Comparison of ENCODE assay signal across 10 cellular contexts in the genomic region with DNA sequence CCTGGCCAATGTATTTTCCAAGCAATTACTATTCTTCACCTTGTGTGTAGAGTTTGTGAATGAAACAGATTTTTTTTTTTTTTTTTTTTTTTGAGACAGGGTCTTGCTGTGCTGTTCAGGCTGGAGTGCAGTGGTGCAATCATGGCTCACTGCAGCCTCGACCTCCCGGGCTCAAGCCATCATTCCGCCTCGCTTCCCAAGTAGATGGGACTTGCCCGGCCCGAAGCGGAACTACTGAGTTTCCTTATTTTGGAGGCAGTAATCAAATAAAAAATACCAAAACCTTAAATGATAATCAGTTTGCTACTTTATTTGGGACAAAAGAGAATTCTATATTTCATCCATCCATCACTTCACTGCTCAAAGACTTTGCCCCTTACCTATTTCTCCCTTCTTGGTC. TPM values are rescaled to one million over a fixed set of nuclear protein-coding genes. Genes with fewer than 3 reads are reported as not detected.
DNase-seq lines count a peak whose midpoint lies in the region; ATAC-seq, FAIRE-seq and TF ChIP-seq lines count a peak whose summit lies in the region.
"Had no signal": no experiment of that assay in that cellular context is flagged by ENCODE, and none has a peak within 500 bp of the region (broad histone marks: within the 10 kb centered on the region; RNA-seq: fewer than 3 reads in every experiment).

No MANE protein-coding gene starts in this region.

- no peaks in the 10 kb centered on the region for H3K9me3 Mint-ChIP-seq in stimulated activated naive CD8-positive, alpha-beta T cell treated with anti-CD3 and anti-CD28 coated beads, Interleukin-15, Interleukin-2, amounts not matched to agents 100 ng/mL and 50 ng/mL, for 24 hours
- H3K9me3 Mint-ChIP-seq in astrocyte (ENCODE audit: unreplicated experiment) (no peaks in the 10 kb centered on the region), naive B cell (peaks cover 0 to 7% (median 0%) of the 10 kb centered on the region in 7 donors)
- H3K9me3 Mint-ChIP-seq: memory B cell had no signal

- peaks cover 4% of the 10 kb centered on the region for H3K4me1 Mint-ChIP-seq in stimulated activated naive CD8-positive, alpha-beta T cell treated with anti-CD3 and anti-CD28 coated beads, Interleukin-15, Interleukin-2, amounts not matched to agents 100 ng/mL and 50 ng/mL, for 24 hours (ENCODE audit: low read depth)
- H3K4me1 Mint-ChIP-seq in astrocyte (ENCODE audit: low read depth, unreplicated experiment) (no peaks in the 10 kb centered on the region), naive B cell (peaks cover 6 to 11% (median 11%) of the 10 kb centered on the region in 3 donors)

- peak overlapping the region; percentile 86 for H3K4me3 Mint-ChIP-seq in stimulated activated naive CD8-positive, alpha-beta T cell treated with anti-CD3 and anti-CD28 coated beads, Interleukin-15, Interleukin-2, amounts not matched to agents 100 ng/mL and 50 ng/mL, for 24 hours
- H3K4me3 Mint-ChIP-seq in astrocyte (ENCODE audit: unreplicated experiment) = peak overlapping the region; percentile 94
- H3K4me3 Mint-ChIP-seq in naive B cell = peak overlapping the region in 6 of 8 donors; percentile 88 to 96 (median 96)

- no peak for FAIRE-seq in astrocyte (lab: Jason Lieb, UNC)
- FAIRE-seq in urothelium cell line (lab: Jason Lieb, UNC) = no peak

- H2AFZ ChIP-seq in astrocyte (ENCODE audit: low read depth, low read length) = peak overlapping the region; percentile 94

- H3K27ac Mint-ChIP-seq in stimulated activated naive CD8-positive, alpha-beta T cell treated with anti-CD3 and anti-CD28 coated beads, Interleukin-15, Interleukin-2, amounts not matched to agents 100 ng/mL and 50 ng/mL, for 24 hours = peak overlapping the region; percentile 53
- H3K27ac Mint-ChIP-seq in astrocyte (ENCODE audit: unreplicated experiment) = no peak overlapping the region
- peak overlapping the region in 1 of 6 donors; percentile 56 for H3K27ac Mint-ChIP-seq in naive B cell

- no peak overlapping the region for H3K27ac ChIP-seq in astrocyte (ENCODE audit: low read depth, low read length)

- no peaks in the 10 kb centered on the region for H4K20me1 ChIP-seq in astrocyte (ENCODE audit: insufficient read depth, low read length)

- no peaks in the 10 kb centered on the region for H3K36me3 Mint-ChIP-seq in stimulated activated naive CD8-positive, alpha-beta T cell treated with anti-CD3 and anti-CD28 coated beads, Interleukin-15, Interleukin-2, amounts not matched to agents 100 ng/mL and 50 ng/mL, for 24 hours (ENCODE audit: low read depth)
- no peaks in the 10 kb centered on the region for H3K36me3 Mint-ChIP-seq in astrocyte (ENCODE audit: low read depth, unreplicated experiment)
- peaks cover 0 to under 1% of the 10 kb centered on the region in 2 donors for H3K36me3 Mint-ChIP-seq in naive B cell
- H3K36me3 Mint-ChIP-seq: memory B cell had no signal

- H3K27me3 Mint-ChIP-seq in stimulated activated naive CD8-positive, alpha-beta T cell treated with anti-CD3 and anti-CD28 coated beads, Interleukin-15, Interleukin-2, amounts not matched to agents 100 ng/mL and 50 ng/mL, for 24 hours = no peaks in the 10 kb centered on the region
- H3K27me3 Mint-ChIP-seq in astrocyte (ENCODE audit: low read depth, unreplicated experiment) (no peaks in the 10 kb centered on the region), naive B cell (peaks cover 2 to 14% (median 7%) of the 10 kb centered on the region in 3 donors)
- H3K27me3 Mint-ChIP-seq: dendritic cell treated with granulocyte-macrophage colony-stimulating factor and Interleukin-4, amounts not matched to agents 40 ng/mL and 50 ng/mL, for 4 days had no signal

- H3K4me2 ChIP-seq in astrocyte (ENCODE audit: low read length) = peak overlapping the region; percentile 89

- no peaks in the 10 kb centered on the region for H3K79me2 ChIP-seq in astrocyte (ENCODE audit: insufficient read depth, low read length)

- no peak for DNase-seq in stimulated activated naive CD8-positive, alpha-beta T cell treated with anti-CD3 and anti-CD28 coated beads, Interleukin-15, Interleukin-2, amounts not matched to agents 100 U/mL and 50 U/mL, for 24 hours
- DNase-seq in astrocyte (ENCODE audit: low read depth) (no peak), naive B cell (no peak), OCI-M1 (lab: John Stamatoyannopoulos, UW) (no peak), urothelium cell line (ENCODE audit: low spot score) (no peak), RKO (ENCODE audit: low spot score) (no peak), mucosa of gallbladder (ENCODE audit: low spot score) (no peak)

- no peaks in the 10 kb centered on the region for H3K9me3 ChIP-seq in astrocyte (ENCODE audit: insufficient read depth, low read depth, low read length)

- no peaks in the 10 kb centered on the region for H3K4me1 ChIP-seq in astrocyte (ENCODE audit: insufficient read depth, low read length)

- ATAC-seq in stimulated activated naive CD8-positive, alpha-beta T cell treated with anti-CD3 and anti-CD28 coated beads, Interleukin-15, Interleukin-2, amounts not matched to agents 100 U/mL and 50 U/mL, for 24 hours = no peak
- ATAC-seq in naive B cell (ENCODE audit: low read depth in 2 of 2) = no peak

- no peaks in the 10 kb centered on the region for H3K36me3 ChIP-seq in astrocyte (ENCODE audit: insufficient read depth, low read length)

- H3K4me3 ChIP-seq in astrocyte (ENCODE audit: insufficient read depth, low read depth, low read length) = peak overlapping the region; percentile 84

- H3K9ac ChIP-seq in astrocyte (ENCODE audit: low read length) = peak overlapping the region; percentile 75

- no peak for TF ChIP-seq CTCF in astrocyte (IDR thresholded peaks at IDR 0.05; ENCODE audit: insufficient read depth, low read depth, low read length)

- H3K27me3 ChIP-seq in astrocyte (ENCODE audit: insufficient read depth, low read length) = no peaks in the 10 kb centered on the region

RNA-seq across cellular contexts. Expression of gene BTBD8, which starts 0.7 kb away (rescaled TPM):
- total RNA-seq in astrocyte (1.4 and 1.8 TPM in 2 replicates), mucosa of gallbladder (8.5 TPM)
- under 1 TPM in 5 of 6 donors, not detected in 1; 0.25 to 0.79 (median 0.50) TPM for polyA plus RNA-seq in naive B cell (ENCODE audit: low read depth in 6 of 6)

RNA-seq across cellular contexts. Expression of gene SETSIP, which starts 4.2 kb away (rescaled TPM):
- not detected in 2 replicates for total RNA-seq in astrocyte
- polyA plus RNA-seq in naive B cell (ENCODE audit: low read depth in 6 of 6) = not detected
- total RNA-seq in mucosa of gallbladder = not detected

RNA-seq across cellular contexts. Expression of gene EPHX4, which starts 49.7 kb away (rescaled TPM):
- total RNA-seq in astrocyte (1.7 and 2.8 TPM in 2 replicates), mucosa of gallbladder (0.14 TPM)
- polyA plus RNA-seq in naive B cell (ENCODE audit: low read depth in 6 of 6) = not detected
